In genomic region chr18:12990662-12990976, GRCh38 we compare ENCODE assay signal across 8 cellular contexts. TPM values are rescaled to one million over a fixed set of nuclear protein-coding genes. Genes with fewer than 3 reads are reported as not detected.
DNase-seq lines count a peak whose midpoint lies in the region; ATAC-seq, FAIRE-seq and TF ChIP-seq lines count a peak whose summit lies in the region.

No MANE protein-coding gene starts in this region.

- TF ChIP-seq EP300 in K562 (IDR thresholded peaks at IDR 0.05; ENCODE audit: low read length) (no peak), upper lobe of left lung (IDR thresholded peaks at IDR 0.05) (no peak)

- no peak for TF ChIP-seq POLR2A in K562 (conservative IDR thresholded peaks at IDR 0.05)
- TF ChIP-seq POLR2A in lower leg skin (IDR thresholded peaks at IDR 0.05) = no peak
- TF ChIP-seq POLR2A in upper lobe of left lung (IDR thresholded peaks at IDR 0.05) = no peak

- TF ChIP-seq CTCF in K562 (IDR thresholded peaks at IDR 0.05 in 2 of 3, conservative IDR thresholded peaks at IDR 0.05 in 1 of 3; ENCODE audit: insufficient read depth in 2 of 3, low read depth in 1 of 3, low read length in 3 of 3) = no peak
- TF ChIP-seq CTCF in lower leg skin (IDR thresholded peaks at IDR 0.05) = no peak
- TF ChIP-seq CTCF in upper lobe of left lung (IDR thresholded peaks at IDR 0.05) = no peak

- H3K9ac ChIP-seq in K562 (ENCODE audit: insufficient read depth in 1 of 2, low read depth in 2 of 2, low read length in 2 of 2) = peak overlapping the region; percentile 85 to 92

- peaks cover 20 to 22% of the 10 kb centered on the region in 2 experiments; a peak in 4 of 5 replicates for H3K4me1 ChIP-seq in K562 (replicated peaks in 1 of 2; ENCODE audit: control insufficient read depth in 2 of 2, insufficient read depth in 2 of 2, low read length in 2 of 2)
- H3K4me1 ChIP-seq in upper lobe of left lung = peaks cover 13 to 19% (median 17%) of the 10 kb centered on the region in 4 donors

- BruUV-seq in K562 (replicated peaks; lab: Mats Ljungman, UMichigan) = TSS peak; percentile 94

- DNase-seq in HT-29 (ENCODE audit: low spot score) (peak; percentile 76), K562 (ENCODE audit: extremely low read depth in 1 of 4, low spot score in 3 of 4) (no peak), lower leg skin (ENCODE audit: low spot score in 2 of 2) (no peak), upper lobe of left lung (no peak), posterior cingulate gyrus (no peak), HuH-7 (ENCODE audit: low spot score) (no peak)

- H4K20me1 ChIP-seq in K562 (replicated peaks; ENCODE audit: control insufficient read depth, insufficient read depth, low read length) = no peaks in the 10 kb centered on the region; the same call in 1 of the 2 replicates

- H3K36me3 ChIP-seq in K562 (ENCODE audit: control insufficient read depth, insufficient read depth, low read length) (peaks cover 41% of the 10 kb centered on the region), upper lobe of left lung (no peaks in the 10 kb centered on the region)

- no peak for TF ChIP-seq RAD21 in K562 (CRISPR knock-in tag; conservative IDR thresholded peaks at IDR 0.05 in 1 of 2, IDR thresholded peaks at IDR 0.05 in 1 of 2)

- intact Hi-C loops in K562 (cut with micrococcal nuclease) (loop anchor here (2.0 to 10.0 kb wide), 2 partner anchors 44 to 106 kb away; partner anchors contain the start of gene PTPN2), lower leg skin (cut with DNase I; ENCODE audit: low total_unique reads) (no loop called here), posterior cingulate gyrus (cut with DNase I) (no loop called here)

- ATAC-seq in K562 = peak; percentile 4
- no peak for ATAC-seq in upper lobe of left lung (ENCODE audit: low FRiP score in 2 of 2)
- no peak for ATAC-seq in HG03097 (IDR thresholded peaks at IDR 0.05; ENCODE audit: low FRiP score, unreplicated experiment)

- no peaks in the 10 kb centered on the region for H3K9me1 ChIP-seq in K562 (ENCODE audit: control insufficient read depth, insufficient read depth, low read length)

- POLR2A ChIA-PET in K562 (lab: Yijun Ruan, JAX) = interaction anchor here (0.6 to 1.5 kb wide), 14 partner anchors 9 to 297 kb away, joined by 3 to 8 read pairs (median 4); partner anchors contain the start of genes CEP76, PSMG2 and SEH1L

- WGBS in K562 (ENCODE audit: insufficient coverage, low coverage, missing lambda C conversion rate) = under 1% methylated on average over 11 of the region's 11 CpGs
- 0 to 3% methylated on average over 11 of the region's 11 CpGs for WGBS in lower leg skin, 2 donors
- 2 to 3% methylated on average over 11 of the region's 11 CpGs for WGBS in upper lobe of left lung, 2 donors

- H3K27ac ChIP-seq in K562 (ENCODE audit: extremely low read depth, low read depth, low read length) = peak overlapping the region; percentile 93
- peak overlapping the region in 3 of 4 donors; percentile 92 to 94 (median 93) for H3K27ac ChIP-seq in upper lobe of left lung

- H3K9me3 ChIP-seq in K562 (replicated peaks; ENCODE audit: control insufficient read depth, insufficient read depth, low read depth, low read length) = peaks cover 13% of the 10 kb centered on the region; the same call in 1 of the 2 replicates
- no peaks in the 10 kb centered on the region for H3K9me3 ChIP-seq in upper lobe of left lung

- H2AFZ ChIP-seq in K562 (ENCODE audit: low read depth, low read length) = peak overlapping the region; percentile 94

- peak; percentile 67 for FAIRE-seq in K562 (lab: Jason Lieb, UNC)

- peak overlapping the region; percentile 97 for H3K4me2 ChIP-seq in K562 (ENCODE audit: insufficient read depth, low read length)

- CTCF ChIA-PET in K562 (lab: Yijun Ruan, JAX; ENCODE audit: low intra/inter-chr PET ratio) = interaction anchor here (0.6 kb wide), 1 partner anchor 133 kb away, joined by 3 read pairs; no protein-coding TSS in a partner anchor

- peak overlapping the region; percentile 86 for H3K4me3 ChIP-seq in GM08714 (ENCODE audit: low read length)
- peak overlapping the region; percentile 68 for H3K4me3 ChIP-seq in K562
- H3K4me3 ChIP-seq in lower leg skin (ENCODE audit: low read depth, poor library complexity, severe bottlenecking) = peak overlapping the region; percentile 67
- peak overlapping the region; percentile 58 to 95 (median 86) for H3K4me3 ChIP-seq in upper lobe of left lung

- peaks cover 53% of the 10 kb centered on the region for H3K79me2 ChIP-seq in K562 (ENCODE audit: control insufficient read depth, insufficient read depth, low read length)

- in situ Hi-C loops in K562 (cut with MboI) = no loop called here

- H3K27me3 ChIP-seq in K562 (ENCODE audit: control insufficient read depth in 2 of 2, insufficient read depth in 2 of 2, low read length in 2 of 2) (no peaks in the 10 kb centered on the region), upper lobe of left lung (no peaks in the 10 kb centered on the region)

TF ChIP-seq in K562, 482 proteins besides CTCF, POLR2A, EP300 and RAD21 (continues in another document):
- TF ChIP-seq NR2C2 (CRISPR knock-in tag; IDR thresholded peaks at IDR 0.05) = no peak
- TF ChIP-seq NR2C2 (tag; IDR thresholded peaks at IDR 0.05) = no peak
- TF ChIP-seq MITF (IDR thresholded peaks at IDR 0.05) = no peak
- TF ChIP-seq RBM15 (IDR thresholded peaks at IDR 0.05; ENCODE audit: insufficient read depth, low read length) = no peak
- no peak for TF ChIP-seq HDAC8 (tag; IDR thresholded peaks at IDR 0.05)
- TF ChIP-seq ZBTB12 (CRISPR knock-in tag; IDR thresholded peaks at IDR 0.05) = no peak

RNA-seq across cellular contexts. Expression of gene CEP192, which starts 0.5 kb away (rescaled TPM):
- 21.4 and 22.0 TPM in 2 replicates for total RNA-seq in HT-29 (2014; rRNA removed; shearing (Covaris generic))
- total RNA-seq in K562 (2011; cell fraction: chromatin; rRNA removed; ENCODE audit: low replicate concordance) = 63.0 and 175 TPM in 2 replicates
- 44.0 and 64.6 TPM in 2 replicates for total RNA-seq in K562 (2011; cell fraction: nucleolus; rRNA removed)
- 59.5 and 69.4 TPM in 2 replicates for total RNA-seq in K562 (2011; cell fraction: nucleoplasm; rRNA removed)
- total RNA-seq in K562 (2014; rRNA removed) = 27.5 and 31.3 TPM in 2 replicates
- total RNA-seq in K562 (2014; rRNA removed; fragmentation: Illumina TruSeq; extraction: Trizol) = 45.9 and 47.3 TPM in 2 replicates
- total RNA-seq in K562 (2015; rRNA removed; fragmentation: Illumina TruSeq; extraction: Trizol) = 45.1 and 48.0 TPM in 2 replicates
- 35.8 and 41.6 TPM in 2 replicates for total RNA-seq in K562 (2021)
- 51.9 and 54.4 TPM in 2 replicates for polyA plus RNA-seq in K562 (2011; rRNA removed)
- 16.3 and 30.9 TPM in 2 replicates for polyA plus RNA-seq in K562 (2011; cell fraction: cytosol; rRNA removed)
- polyA plus RNA-seq in K562 (2011; cell fraction: nucleus; rRNA removed) = 67.0 and 100 TPM in 2 replicates
- polyA plus RNA-seq in K562 (2012) = 23.2 and 25.4 TPM in 2 replicates
- polyA plus RNA-seq in K562 (2014; fragmentation: Illumina TruSeq; extraction: Trizol) = 30.7 and 37.9 TPM in 2 replicates
- polyA plus RNA-seq in K562 (2014; fragmentation: Nextera tagmentation; extraction: Ambion mirVana) = 10 to 100 TPM; 14.4 to 30.5 TPM
- polyA plus RNA-seq in K562 (2014; rRNA removed) = 30.9 and 34.9 TPM in 2 replicates
- polyA minus RNA-seq in K562 (2011; rRNA and poly(A)+ RNA removed) = 109 and 127 TPM in 2 replicates
- polyA minus RNA-seq in K562 (2011; cell fraction: cytosol; rRNA and poly(A)+ RNA removed) = 34.9 and 45.1 TPM in 2 replicates
- 63.0 and 107 TPM in 2 replicates for polyA minus RNA-seq in K562 (2011; cell fraction: nucleus; rRNA and poly(A)+ RNA removed)
- total RNA-seq in lower leg skin = 10 to 100 TPM; 12.6 to 17.5 (median 14.8) TPM
- total RNA-seq in upper lobe of left lung = 10 to 100 TPM; 14.3 to 41.3 (median 22.5) TPM

RNA-seq across cellular contexts. Expression of gene SEH1L, which starts 42.8 kb away (rescaled TPM):
- 62.5 and 79.2 TPM in 2 replicates for total RNA-seq in HT-29 (2014; rRNA removed; shearing (Covaris generic))
- 114 and 160 TPM in 2 replicates for total RNA-seq in K562 (2011; cell fraction: chromatin; rRNA removed; ENCODE audit: low replicate concordance)
- total RNA-seq in K562 (2011; cell fraction: nucleolus; rRNA removed) = 43.2 and 44.6 TPM in 2 replicates
- 87.4 and 134 TPM in 2 replicates for total RNA-seq in K562 (2011; cell fraction: nucleoplasm; rRNA removed)
- total RNA-seq in K562 (2014; rRNA removed) (59.9 and 62.2 TPM in 2 replicates), K562 (2014; rRNA removed; fragmentation: Illumina TruSeq; extraction: Trizol) (111 and 119 TPM in 2 replicates), K562 (2015; rRNA removed; fragmentation: Illumina TruSeq; extraction: Trizol) (90.9 and 94.8 TPM in 2 replicates), K562 (2021) (147 and 148 TPM in 2 replicates), lower leg skin (10 to 100 TPM; 24.1 to 32.2 (median 26.1) TPM), upper lobe of left lung (10 to 100 TPM; 18.4 to 49.7 (median 38.2) TPM)
- polyA plus RNA-seq in K562 (2011; rRNA removed) (124 and 180 TPM in 2 replicates), K562 (2014; fragmentation: Illumina TruSeq; extraction: Trizol) (88.3 and 108 TPM in 2 replicates), K562 (2014; fragmentation: Nextera tagmentation; extraction: Ambion mirVana) (100 to 1,000 TPM in 1 of 2 experiments, 10 to 100 TPM in 1; 83.6 to 108 TPM), K562 (2014; rRNA removed) (73.1 and 79.0 TPM in 2 replicates)
- polyA plus RNA-seq in K562 (2011; cell fraction: cytosol; rRNA removed) = 106 and 107 TPM in 2 replicates
- polyA plus RNA-seq in K562 (2011; cell fraction: nucleus; rRNA removed) = 62.3 and 70.7 TPM in 2 replicates
- 36.1 and 73.0 TPM in 2 replicates for polyA plus RNA-seq in K562 (2012)
- polyA minus RNA-seq in K562 (2011; rRNA and poly(A)+ RNA removed) = 296 and 323 TPM in 2 replicates
- 95.3 and 113 TPM in 2 replicates for polyA minus RNA-seq in K562 (2011; cell fraction: cytosol; rRNA and poly(A)+ RNA removed)
- polyA minus RNA-seq in K562 (2011; cell fraction: nucleus; rRNA and poly(A)+ RNA removed) = 32.3 and 57.8 TPM in 2 replicates
